In the genomic region with DNA sequence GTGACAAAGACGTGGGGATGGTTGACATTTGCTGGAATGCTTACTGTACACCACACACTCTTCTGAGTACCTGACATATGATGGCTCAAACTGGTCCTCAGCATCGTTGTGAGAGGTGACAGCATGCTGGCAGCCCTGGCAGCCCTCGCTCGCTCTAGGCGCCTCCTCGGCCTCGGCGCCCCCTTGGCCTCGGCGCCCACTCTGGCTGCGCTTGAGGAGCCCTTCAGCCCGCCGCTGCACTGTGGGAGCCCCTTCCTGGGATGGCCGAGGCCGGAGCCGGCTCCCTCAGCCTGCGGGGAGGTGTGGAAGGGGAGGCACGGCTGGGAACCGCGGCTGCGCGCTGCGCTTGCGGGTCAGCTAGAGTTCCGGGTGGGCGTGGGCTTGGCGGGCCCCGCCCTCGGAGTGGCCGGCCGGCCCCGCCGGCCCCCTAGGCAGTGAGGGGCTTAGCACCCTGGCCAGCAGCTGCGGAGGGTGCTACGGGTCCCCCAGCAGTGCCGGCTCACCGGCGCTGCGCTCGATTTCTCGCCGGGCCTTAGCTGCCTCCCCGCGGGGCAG, we compare ENCODE assay signal across 2 cellular contexts. TPM values are rescaled to one million over a fixed set of nuclear protein-coding genes. Genes with fewer than 3 reads are reported as not detected.
"Had no signal": no experiment of that assay in that cellular context is flagged by ENCODE, and none has a peak within 500 bp of the region (broad histone marks: within the 10 kb centered on the region; RNA-seq: fewer than 3 reads in every experiment).

No MANE protein-coding gene starts in this region.

RNA-seq across cellular contexts. Expression of gene ST8SIA1, which starts 42.2 kb away (rescaled TPM):
- total RNA-seq: NCI-H460, OCI-LY7 had no signal
